ENCODE assay signal across 23 cellular contexts in genomic region chr5:132315529-132316067, GRCh38. TPM values are rescaled to one million over a fixed set of nuclear protein-coding genes. Genes with fewer than 3 reads are reported as not detected.
A peak's percentile ranks its signal among the peaks of the same experiment; 100 is the strongest.
DNase-seq lines count a peak whose midpoint lies in the region; ATAC-seq lines count a peak whose summit lies in the region.
"Had no signal": no experiment of that assay in that cellular context is flagged by ENCODE, and none has a peak within 500 bp of the region (broad histone marks: within the 10 kb centered on the region; RNA-seq: fewer than 3 reads in every experiment).

No MANE protein-coding gene starts in this region.

- no peak overlapping the region for H3K27ac Mint-ChIP-seq in activated T-cell treated with anti-CD3 and anti-CD28 coated beads, Interleukin-2, amount 50 U/mL, for 72 hours
- H3K27ac Mint-ChIP-seq: activated CD4-positive, alpha-beta T cell treated with anti-CD3 and anti-CD28 coated beads, Interleukin-2, amount 10 ng/mL, durations not matched to agents 24 days and 14 days; mesothelial cell of epicardium; naive thymus-derived CD8-positive, alpha-beta T cell had no signal

- no peaks in the 10 kb centered on the region for H3K36me3 Mint-ChIP-seq in activated T-cell treated with anti-CD3 and anti-CD28 coated beads, Interleukin-2, amount 50 U/mL, for 72 hours (ENCODE audit: insufficient read depth in 2 of 2)

- H3K4me1 Mint-ChIP-seq in activated T-cell treated with anti-CD3 and anti-CD28 coated beads, Interleukin-2, amount 50 U/mL, for 72 hours (ENCODE audit: low read depth): no peaks in the 10 kb centered on the region
- H3K4me1 Mint-ChIP-seq: activated CD4-positive, alpha-beta T cell treated with anti-CD3 and anti-CD28 coated beads, Interleukin-2, amount 10 ng/mL, durations not matched to agents 24 days and 14 days; central memory CD8-positive, alpha-beta T cell had no signal

- DNase-seq in CMK (ENCODE audit: low read depth) (peak; percentile 32), OCI-M2 (lab: John Stamatoyannopoulos, UW; ENCODE audit: unreplicated experiment) (peak; percentile 61), dermis blood vessel endothelial cell (peak; percentile 11), midbrain (lab: John Stamatoyannopoulos, UW) (peak; percentile 6), NCI-H146 (lab: John Stamatoyannopoulos, UW) (no peak)
- DNase-seq in activated T-cell treated with anti-CD3 and anti-CD28 coated beads, Interleukin-2, amount 50 U/mL, for 72 hours: no peak
- DNase-seq: ACHN; activated CD4-positive, alpha-beta T cell treated with anti-CD3 and anti-CD28 coated beads, Interleukin-2, amount 10 ng/mL, durations not matched to agents 24 days and 14 days; activated gamma-delta T cell; activated T-cell treated with anti-CD3 and anti-CD28 coated beads, Interleukin-2, amount 50 U/mL, for 1 hour; Karpas-422; left ventricle myocardium superior; MV-4-11; naive thymus-derived CD8-positive, alpha-beta T cell; NCI-H1436 treated with DMSO at 0.1 percent for 48 hours; NCI-H446; small intestine; stimulated activated CD4-positive, alpha-beta T cell treated with anti-CD3 and anti-CD28 coated beads, Interleukin-1b, Interleukin-23, amount 100 ng/mL, for 48 hours; WERI-Rb-1 had no signal

- H3K4me3 Mint-ChIP-seq in activated T-cell treated with anti-CD3 and anti-CD28 coated beads, Interleukin-2, amount 50 U/mL, for 72 hours: no peak overlapping the region
- H3K4me3 Mint-ChIP-seq: activated CD4-positive, alpha-beta T cell treated with anti-CD3 and anti-CD28 coated beads, Interleukin-2, amount 10 ng/mL, durations not matched to agents 24 days and 14 days; central memory CD8-positive, alpha-beta T cell; mesothelial cell of epicardium; naive thymus-derived CD8-positive, alpha-beta T cell had no signal

- ATAC-seq in HG02938 (IDR thresholded peaks at IDR 0.05; ENCODE audit: unreplicated experiment): no peak
- ATAC-seq in activated T-cell treated with anti-CD3 and anti-CD28 coated beads, Interleukin-2, amount 50 U/mL, for 72 hours (replicated peaks in 1 of 2): no peak
- ATAC-seq: left ventricle myocardium superior; naive thymus-derived CD8-positive, alpha-beta T cell had no signal

- H3K9me3 Mint-ChIP-seq in activated T-cell treated with anti-CD3 and anti-CD28 coated beads, Interleukin-2, amount 50 U/mL, for 72 hours: no peaks in the 10 kb centered on the region
- H3K9me3 Mint-ChIP-seq: activated CD4-positive, alpha-beta T cell treated with anti-CD3 and anti-CD28 coated beads, Interleukin-2, amount 10 ng/mL, durations not matched to agents 24 days and 14 days; central memory CD8-positive, alpha-beta T cell; mesothelial cell of epicardium; naive thymus-derived CD8-positive, alpha-beta T cell had no signal

- H3K27me3 Mint-ChIP-seq in activated T-cell treated with anti-CD3 and anti-CD28 coated beads, Interleukin-2, amount 50 U/mL, for 72 hours (ENCODE audit: low read depth): no peaks in the 10 kb centered on the region
- H3K27me3 Mint-ChIP-seq: activated CD4-positive, alpha-beta T cell treated with anti-CD3 and anti-CD28 coated beads, Interleukin-2, amount 10 ng/mL, durations not matched to agents 24 days and 14 days; central memory CD8-positive, alpha-beta T cell; naive thymus-derived CD8-positive, alpha-beta T cell had no signal

RNA-seq across cellular contexts. Expression of gene SLC22A4, which starts 21.4 kb away (rescaled TPM):
- total RNA-seq in dermis blood vessel endothelial cell: 4.7 and 4.8 TPM in 2 replicates
- 1 to 10 TPM; 1.8 to 2.9 TPM for total RNA-seq in activated T-cell treated with anti-CD3 and anti-CD28 coated beads, Interleukin-2, amount 50 U/mL, for 72 hours
- total RNA-seq: naive thymus-derived CD8-positive, alpha-beta T cell; OCI-LY7 had no signal

RNA-seq across cellular contexts. Expression of gene SLC22A5, which starts 53.9 kb away (rescaled TPM):
- 3.8 and 4.8 TPM in 2 replicates for total RNA-seq in dermis blood vessel endothelial cell
- 1 to 10 TPM; 7.0 to 7.4 TPM for total RNA-seq in activated T-cell treated with anti-CD3 and anti-CD28 coated beads, Interleukin-2, amount 50 U/mL, for 72 hours

RNA-seq across cellular contexts. Expression of gene PDLIM4, which starts 58.1 kb away (rescaled TPM):
- total RNA-seq in dermis blood vessel endothelial cell: 31.0 and 51.6 TPM in 2 replicates
- total RNA-seq in activated T-cell treated with anti-CD3 and anti-CD28 coated beads, Interleukin-2, amount 50 U/mL, for 72 hours: 1 to 10 TPM in 1 of 2 donors, under 1 TPM in 1; 0.79 to 1.2 TPM
- total RNA-seq: naive thymus-derived CD8-positive, alpha-beta T cell; OCI-LY7 had no signal

Comparison
In these comparisons a context has a peak if more than half of its experiments do, and no peak if none do; other contexts are left out.
1. DNase-seq: peak in CMK (single experiment), OCI-M2 (single experiment), dermis blood vessel endothelial cell (single experiment) and midbrain (single experiment); none in NCI-H146 (single experiment) and activated T-cell treated with anti-CD3 and anti-CD28 coated beads, Interleukin-2, amount 50 U/mL, for 72 hours (0 of 2).
2. RNA of gene PDLIM4, which starts 58.1 kb away (total RNA-seq): 31.0 to 51.6 TPM in dermis blood vessel endothelial cell; 0.79 to 1.2 TPM in activated T-cell treated with anti-CD3 and anti-CD28 coated beads, Interleukin-2, amount 50 U/mL, for 72 hours; every median in the first group is over 10 times any median in the second.